ENCODE assay signal across 24 cellular contexts in the genomic region with DNA sequence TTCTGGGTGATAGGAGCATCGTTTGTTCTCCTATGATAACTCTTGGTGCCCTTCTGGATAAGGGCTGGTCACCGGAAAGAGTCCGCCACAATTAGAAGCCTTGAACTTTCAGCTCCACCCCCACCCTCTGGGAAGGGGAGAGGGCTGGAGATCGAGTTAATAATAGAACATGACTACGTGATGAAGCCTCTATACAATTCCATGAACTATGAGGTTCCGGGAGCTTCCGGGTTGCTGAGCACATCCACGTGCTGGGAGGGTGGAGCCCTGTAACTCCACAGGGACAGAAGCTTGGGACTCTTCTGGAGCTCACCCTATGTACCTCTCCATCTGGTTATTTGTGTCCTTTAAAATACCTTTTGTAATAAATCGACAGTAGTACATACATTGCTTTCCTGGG. TPM values are rescaled to one million over a fixed set of nuclear protein-coding genes. Genes with fewer than 3 reads are reported as not detected.
DNase-seq lines count a peak whose midpoint lies in the region; ATAC-seq and TF ChIP-seq lines count a peak whose summit lies in the region.
"Had no signal": no experiment of that assay in that cellular context is flagged by ENCODE, and none has a peak within 500 bp of the region (broad histone marks: within the 10 kb centered on the region; RNA-seq: fewer than 3 reads in every experiment).

No MANE protein-coding gene starts in this region.

- no peaks in the 10 kb centered on the region for H3K36me3 ChIP-seq in heart left ventricle
- no peaks in the 10 kb centered on the region for H3K36me3 ChIP-seq in mesenchymal stem cell (ENCODE audit: control insufficient read depth in 1 of 2, insufficient read depth in 2 of 2, low read depth in 1 of 2, low read length in 2 of 2)
- no peaks in the 10 kb centered on the region for H3K36me3 ChIP-seq in tibial artery
- H3K36me3 ChIP-seq: adrenal gland, pancreas, WERI-Rb-1 had no signal

- TF ChIP-seq CTCF in WTC11 (IDR thresholded peaks at IDR 0.05): no peak
- TF ChIP-seq CTCF in heart left ventricle (IDR thresholded peaks at IDR 0.05): no peak
- no peak for TF ChIP-seq CTCF in tibial artery (IDR thresholded peaks at IDR 0.05)
- no peak for TF ChIP-seq CTCF in HFFc6 (IDR thresholded peaks at IDR 0.05)

- no peak overlapping the region for H3K23ac ChIP-seq in mesenchymal stem cell (ENCODE audit: low read length in 2 of 2)

- H3K4me3 ChIP-seq in heart left ventricle (peak overlapping the region in 1 of 12 donors; percentile 2), mesenchymal stem cell (ENCODE audit: insufficient read depth in 1 of 2, low read depth in 1 of 2, low read length in 2 of 2) (no peak overlapping the region), tibial artery (peak overlapping the region in 1 of 2 donors; percentile 8)
- H3K4me3 ChIP-seq: adrenal gland, pancreas had no signal

- ATAC-seq in WTC11: no peak
- ATAC-seq in heart left ventricle: peak; percentile 96 to 99 (median 98)
- ATAC-seq: natural killer cell, pancreas, PC-3 had no signal

- H3K4me3 Mint-ChIP-seq in WTC11: no peak overlapping the region; the same call in 1 of the 2 replicates
- no peak overlapping the region for H3K4me3 Mint-ChIP-seq in activated naive CD4-positive, alpha-beta T cell treated with anti-CD3 and anti-CD28 coated beads for 36 hours
- H3K4me3 Mint-ChIP-seq in HFFc6: no peak overlapping the region
- H3K4me3 Mint-ChIP-seq: CD4-positive, CD25-positive, alpha-beta regulatory T cell; natural killer cell; T-helper 2 cell treated with Interferon-gamma antibody and Interleukin-4, amounts not matched to agents 5 μg/mL and 100 μg/mL, for 36 hours had no signal

- H3K79me1 ChIP-seq in mesenchymal stem cell (replicated peaks; ENCODE audit: low read length, poor library complexity, severe bottlenecking): peaks cover 20% of the 10 kb centered on the region

- POLR2A ChIA-PET in WTC11 (lab: Charles Lee): no interaction called here

- WGBS in heart left ventricle, 4 donors: 14 to 26% (median 24%) methylated on average over 9 of the region's 9 CpGs
- 38% methylated on average over 5 of the region's 9 CpGs for WGBS in mesenchymal stem cell

- no peak overlapping the region for H2AK5ac ChIP-seq in mesenchymal stem cell (ENCODE audit: low read length, severe bottlenecking)

- H2AFZ ChIP-seq in mesenchymal stem cell (ENCODE audit: low read depth, low read length): no peak overlapping the region

- no peak overlapping the region for H2BK15ac ChIP-seq in mesenchymal stem cell (ENCODE audit: low read depth, poor library complexity, severe bottlenecking)

- H2BK12ac ChIP-seq in mesenchymal stem cell (ENCODE audit: low read length in 2 of 2): no peak overlapping the region

- peaks cover 0 to 61% (median 21%) of the 10 kb centered on the region in 12 donors for H3K4me1 ChIP-seq in heart left ventricle
- peaks cover 6% of the 10 kb centered on the region for H3K4me1 ChIP-seq in mesenchymal stem cell (ENCODE audit: control insufficient read depth, insufficient read depth, low read depth, low read length)
- H3K4me1 ChIP-seq in tibial artery: peaks cover 0 to 35% (median 4%) of the 10 kb centered on the region in 4 donors
- H3K4me1 ChIP-seq: adrenal gland, pancreas had no signal

- H3K18ac ChIP-seq in mesenchymal stem cell (ENCODE audit: low read depth in 1 of 2, low read length in 2 of 2): no peak overlapping the region

- H2BK120ac ChIP-seq in mesenchymal stem cell (ENCODE audit: low read depth, low read length): no peak overlapping the region

- H2BK5ac ChIP-seq in mesenchymal stem cell (ENCODE audit: low read depth, low read length, poor library complexity, severe bottlenecking): no peak overlapping the region

- no peak overlapping the region for H4K8ac ChIP-seq in mesenchymal stem cell (ENCODE audit: low read length)

- intact Hi-C loops in heart left ventricle (cut with DNase I): loop anchor here in 1 of 10 donors (10.0 kb wide), 1 partner anchor 57 kb away; no protein-coding TSS in a partner anchor
- intact Hi-C loops in tibial artery (cut with DNase I; ENCODE audit: low total_unique reads): no loop called here
- intact Hi-C loops in activated naive CD4-positive, alpha-beta T cell treated with anti-CD3 and anti-CD28 coated beads for 36 hours (cut with micrococcal nuclease): no loop called here

- H3K9me3 ChIP-seq in heart left ventricle (no peaks in the 10 kb centered on the region), mesenchymal stem cell (ENCODE audit: control insufficient read depth, low read length) (no peaks in the 10 kb centered on the region), tibial artery (no peaks in the 10 kb centered on the region)
- H3K9me3 ChIP-seq: pancreas had no signal

- H3K9me3 Mint-ChIP-seq in WTC11 (no peaks in the 10 kb centered on the region), HFFc6 (no peaks in the 10 kb centered on the region)
- H3K9me3 Mint-ChIP-seq in activated naive CD4-positive, alpha-beta T cell treated with anti-CD3 and anti-CD28 coated beads for 36 hours: peaks cover 3% of the 10 kb centered on the region
- H3K9me3 Mint-ChIP-seq: natural killer cell had no signal

- DNase-seq in WTC11 (ENCODE audit: low spot score) (no peak), heart left ventricle (peak in 4 of 5 donors; percentile 70 to 80 (median 76)), mesenchymal stem cell (peak; percentile 28), tibial artery (no peak), HK-2 (ENCODE audit: unreplicated experiment) (no peak), HFFc6 (no peak)
- no peak for DNase-seq in activated naive CD4-positive, alpha-beta T cell treated with anti-CD3 and anti-CD28 coated beads for 36 hours
- DNase-seq: activated CD4-positive, alpha-beta T cell treated with anti-CD3 and anti-CD28 coated beads, Interleukin-2, amount 50 U/mL, for 48 hours; activated gamma-delta T cell treated with Interleukin-2 at 50 U/mL for 16 hours; CD4-positive, CD25-positive, alpha-beta regulatory T cell; DMS 273 treated with DMSO at 0.1 percent for 48 hours; effector CD8-positive, alpha-beta T cell; GDM1; KBM-7; mammary epithelial cell; natural killer cell; NCI-H1694; pancreas; PC-3; stimulated activated CD4-positive, alpha-beta T cell treated with anti-CD3 and anti-CD28 coated beads, Interleukin-2, amount 100 ng/mL, for 24 hours; stimulated activated naive CD4-positive, alpha-beta T cell treated with Interleukin-2 at 50 U/mL for 16 hours; WERI-Rb-1 had no signal

- H3K36me3 Mint-ChIP-seq in WTC11 (no peaks in the 10 kb centered on the region), HFFc6 (ENCODE audit: low read depth) (no peaks in the 10 kb centered on the region)
- no peaks in the 10 kb centered on the region for H3K36me3 Mint-ChIP-seq in activated naive CD4-positive, alpha-beta T cell treated with anti-CD3 and anti-CD28 coated beads for 36 hours (ENCODE audit: low read depth)
- H3K36me3 Mint-ChIP-seq: CD4-positive, CD25-positive, alpha-beta regulatory T cell; natural killer cell had no signal

- no peak for TF ChIP-seq POLR2A in heart left ventricle (IDR thresholded peaks at IDR 0.05)

- H3K27me3 ChIP-seq in heart left ventricle: no peaks in the 10 kb centered on the region
- H3K27me3 ChIP-seq in mesenchymal stem cell (ENCODE audit: control insufficient read depth in 1 of 2, insufficient read depth in 1 of 2, low read length in 2 of 2): no peaks in the 10 kb centered on the region
- no peaks in the 10 kb centered on the region for H3K27me3 ChIP-seq in tibial artery
- H3K27me3 ChIP-seq: adrenal gland, pancreas had no signal

- no peak overlapping the region for H3K4ac ChIP-seq in mesenchymal stem cell (ENCODE audit: low read depth in 1 of 2, low read length in 2 of 2)

- no peak overlapping the region for H3K9ac ChIP-seq in mesenchymal stem cell (ENCODE audit: low read length)

- H4K91ac ChIP-seq in mesenchymal stem cell (ENCODE audit: low read length): no peak overlapping the region

- peak overlapping the region in 11 of 12 donors; percentile 29 to 75 (median 58) for H3K27ac ChIP-seq in heart left ventricle
- H3K27ac ChIP-seq in mesenchymal stem cell (ENCODE audit: low read length, poor library complexity, severe bottlenecking): no peak overlapping the region
- peak overlapping the region; percentile 24 to 50 for H3K27ac ChIP-seq in tibial artery
- H3K27ac ChIP-seq: adrenal gland, pancreas, WERI-Rb-1 had no signal

- H3K27ac Mint-ChIP-seq in WTC11: peak overlapping the region; percentile 72
- no peak overlapping the region for H3K27ac Mint-ChIP-seq in activated naive CD4-positive, alpha-beta T cell treated with anti-CD3 and anti-CD28 coated beads for 36 hours
- H3K27ac Mint-ChIP-seq in HFFc6: no peak overlapping the region
- H3K27ac Mint-ChIP-seq: CD4-positive, CD25-positive, alpha-beta regulatory T cell; natural killer cell; T-helper 2 cell treated with Interferon-gamma antibody and Interleukin-4, amounts not matched to agents 5 μg/mL and 100 μg/mL, for 36 hours had no signal

- H3K14ac ChIP-seq in mesenchymal stem cell (ENCODE audit: low read length in 2 of 2): no peak overlapping the region

- H3K4me2 ChIP-seq in mesenchymal stem cell (ENCODE audit: low read length, poor library complexity, severe bottlenecking): no peak overlapping the region

- H3K4me1 Mint-ChIP-seq in WTC11: peaks cover 70% of the 10 kb centered on the region
- no peaks in the 10 kb centered on the region for H3K4me1 Mint-ChIP-seq in activated naive CD4-positive, alpha-beta T cell treated with anti-CD3 and anti-CD28 coated beads for 36 hours (ENCODE audit: low read depth)
- no peaks in the 10 kb centered on the region for H3K4me1 Mint-ChIP-seq in HFFc6 (ENCODE audit: low read depth)
- H3K4me1 Mint-ChIP-seq: CD4-positive, CD25-positive, alpha-beta regulatory T cell; natural killer cell had no signal

- CTCF ChIA-PET in WTC11 (lab: Charles Lee): interaction anchor here (1.7 to 2.9 kb wide), 2 partner anchors 39 to 44 kb away, joined by 4 to 15 read pairs; no protein-coding TSS in a partner anchor
- CTCF ChIA-PET in activated naive CD4-positive, alpha-beta T cell treated with anti-CD3 and anti-CD28 coated beads for 36 hours (lab: Charles Lee): no interaction called here

- no peaks in the 10 kb centered on the region for H3K27me3 Mint-ChIP-seq in WTC11 (ENCODE audit: low read depth)
- H3K27me3 Mint-ChIP-seq in activated naive CD4-positive, alpha-beta T cell treated with anti-CD3 and anti-CD28 coated beads for 36 hours (ENCODE audit: low read depth): peaks cover 3% of the 10 kb centered on the region
- no peaks in the 10 kb centered on the region; the same call in 1 of the 2 replicates for H3K27me3 Mint-ChIP-seq in HFFc6 (ENCODE audit: insufficient read depth)
- H3K27me3 Mint-ChIP-seq: CD4-positive, CD25-positive, alpha-beta regulatory T cell had no signal

RNA-seq across cellular contexts. Expression of a gene that starts 40.3 kb away (rescaled TPM):
- total RNA-seq in WTC11 (2021) (30.0 to 32.5 TPM (median 31.7 TPM) in 3 replicates), heart left ventricle (10 to 100 TPM in 4 of 9 donors, 1 to 10 TPM in 5; 6.7 to 12.4 (median 9.1) TPM)
- 1 to 10 TPM; 3.8 to 6.2 TPM for polyA plus RNA-seq in heart left ventricle
- 13.3 TPM for polyA plus RNA-seq in mesenchymal stem cell (2013, experiment 1 of 2)
- polyA plus RNA-seq in mesenchymal stem cell (2013, experiment 2 of 2): 15.6 TPM
- total RNA-seq in activated naive CD4-positive, alpha-beta T cell treated with anti-CD3 and anti-CD28 coated beads for 36 hours: not detected
- total RNA-seq in HFFc6 (2021; fragmentation: NEBNext Ultra II Directional; extraction: Animal tissue kit (Norgen Biotek cat#: 25700)): 1 to 10 TPM; 1.1 to 3.1 (median 2.3) TPM
- total RNA-seq: CD4-positive, CD25-positive, alpha-beta regulatory T cell had no signal
- polyA plus RNA-seq: CD4-positive, CD25-positive, alpha-beta regulatory T cell had no signal

Comparison
In these comparisons a context has a peak if more than half of its experiments do, and no peak if none do; other contexts are left out.
1. DNase-seq: peak in heart left ventricle (4 of 5) and mesenchymal stem cell (single experiment); none in WTC11 (single experiment), tibial artery (0 of 2), HK-2 (single experiment), activated naive CD4-positive, alpha-beta T cell treated with anti-CD3 and anti-CD28 coated beads for 36 hours (single experiment) and HFFc6 (single experiment).